In the genomic region with DNA sequence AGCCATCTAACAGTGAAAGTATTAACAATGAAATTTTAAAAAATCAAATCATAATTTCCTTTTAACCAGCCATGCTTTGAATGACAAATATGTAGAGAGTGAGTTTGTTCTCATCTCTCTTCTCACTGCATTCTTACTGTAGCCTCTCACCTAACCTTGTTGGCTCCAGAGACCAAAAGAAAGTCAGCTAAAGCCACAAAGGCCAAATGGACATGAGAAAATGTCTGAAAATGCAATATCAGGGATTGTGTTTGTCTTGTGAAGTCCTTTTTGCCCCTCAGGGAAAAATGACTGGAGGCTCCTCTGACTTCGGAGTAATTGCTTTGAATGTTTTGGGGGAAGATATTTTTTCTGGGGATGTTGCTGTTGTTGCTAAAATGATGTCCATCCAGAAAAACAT, we compare ENCODE assay signal across 28 cellular contexts.
"Had no signal": no experiment of that assay in that cellular context is flagged by ENCODE, and none has a peak within 500 bp of the region (broad histone marks: within the 10 kb centered on the region; RNA-seq: fewer than 3 reads in every experiment).

No MANE protein-coding gene starts in this region.

- H3K27ac Mint-ChIP-seq: activated CD4-positive, alpha-beta T cell treated with anti-CD3 and anti-CD28 coated beads, Interleukin-2, amount 10 ng/mL, durations not matched to agents 7 days and 5 days; activated CD8-positive, alpha-beta memory T cell treated with anti-CD3 and anti-CD28 coated beads, Interleukin-2, amount 10 ng/mL, durations not matched to agents 7 days and 5 days; activated CD8-positive, alpha-beta T cell treated with anti-CD3 and anti-CD28 coated beads for 36 hours; endodermal cell; memory B cell; stimulated activated naive B cell treated with anti-CD40 and anti-IgM and Interleukin-4, amounts not matched to agents 10 μg/mL and 1 μg/mL and 100 μg/mL, for 72 hours; T-helper 2 cell treated with Interferon-gamma antibody and Interleukin-4, amounts not matched to agents 5 μg/mL and 100 μg/mL, for 36 hours had no signal

- H3K36me3 ChIP-seq: breast epithelium, heart left ventricle, vagina had no signal

- H3K27me3 ChIP-seq: breast epithelium, esophagus squamous epithelium, heart left ventricle, testis, vagina had no signal

- H3K4me1 ChIP-seq: breast epithelium, esophagus squamous epithelium, heart left ventricle, testis, vagina had no signal

- ATAC-seq: activated CD8-positive, alpha-beta memory T cell treated with anti-CD3 and anti-CD28 coated beads, Interleukin-2, amount 10 ng/mL, durations not matched to agents 7 days and 5 days; activated CD8-positive, alpha-beta T cell treated with anti-CD3 and anti-CD28 coated beads for 36 hours; activated naive CD4-positive, alpha-beta T cell treated with anti-CD3 and anti-CD28 coated beads, Interleukin-2, amount 50 U/mL, for 72 hours; heart left ventricle; left colon; sciatic nerve; stimulated activated naive B cell treated with anti-CD40 and anti-IgM and Interleukin-4, amounts not matched to agents 10 μg/mL and 1 μg/mL and 100 μg/mL, for 72 hours had no signal

- H3K9me3 ChIP-seq: breast epithelium, esophagus squamous epithelium, heart left ventricle, testis, vagina had no signal

- H3K4me3 ChIP-seq: breast epithelium, coronary artery, esophagus squamous epithelium, heart left ventricle, smooth muscle cell, testis, vagina had no signal

- H3K4me2 ChIP-seq: smooth muscle cell had no signal

- H3K27ac ChIP-seq: breast epithelium, coronary artery, esophagus squamous epithelium, testis, vagina, WERI-Rb-1 had no signal

- H3K9me3 Mint-ChIP-seq: activated CD4-positive, alpha-beta T cell treated with anti-CD3 and anti-CD28 coated beads, Interleukin-2, amount 10 ng/mL, durations not matched to agents 7 days and 5 days; activated CD8-positive, alpha-beta T cell treated with anti-CD3 and anti-CD28 coated beads for 36 hours; activated naive CD4-positive, alpha-beta T cell treated with anti-CD3 and anti-CD28 coated beads, Interleukin-2, amount 50 U/mL, for 72 hours; central memory CD8-positive, alpha-beta T cell; endodermal cell; memory B cell; T-helper 2 cell treated with Interferon-gamma antibody and Interleukin-4, amounts not matched to agents 5 μg/mL and 100 μg/mL, for 36 hours had no signal

- H3K4me3 Mint-ChIP-seq: activated CD4-positive, alpha-beta T cell treated with anti-CD3 and anti-CD28 coated beads, Interleukin-2, amount 10 ng/mL, durations not matched to agents 7 days and 5 days; activated CD8-positive, alpha-beta memory T cell treated with anti-CD3 and anti-CD28 coated beads, Interleukin-2, amount 10 ng/mL, durations not matched to agents 7 days and 5 days; activated CD8-positive, alpha-beta T cell treated with anti-CD3 and anti-CD28 coated beads for 36 hours; central memory CD8-positive, alpha-beta T cell; endodermal cell; memory B cell; neural crest cell; stimulated activated naive B cell treated with anti-CD40 and anti-IgM and Interleukin-4, amounts not matched to agents 10 μg/mL and 1 μg/mL and 100 μg/mL, for 72 hours; T-helper 2 cell treated with Interferon-gamma antibody and Interleukin-4, amounts not matched to agents 5 μg/mL and 100 μg/mL, for 36 hours had no signal

- DNase-seq: activated CD4-positive, alpha-beta T cell treated with anti-CD3 and anti-CD28 coated beads, Interleukin-2, amount 10 ng/mL, durations not matched to agents 7 days and 5 days; activated CD4-positive, CD25-positive, alpha-beta regulatory T cell treated with anti-CD3 and anti-CD28 coated beads, Interleukin-2, amount 50 U/mL, for 72 hours; activated CD8-positive, alpha-beta memory T cell treated with anti-CD3 and anti-CD28 coated beads, Interleukin-2, amount 10 ng/mL, durations not matched to agents 7 days and 5 days; activated CD8-positive, alpha-beta T cell treated with anti-CD3 and anti-CD28 coated beads for 36 hours; activated gamma-delta T cell treated with Interleukin-2 at 50 U/mL for 16 hours; aorta; endodermal cell; esophagus squamous epithelium; heart left ventricle; left colon; occipital lobe; posterior cingulate gyrus; stimulated activated CD4-positive, alpha-beta T cell treated with anti-CD3 and anti-CD28 coated beads, Interleukin-2, amount 100 ng/mL, for 48 hours; stimulated activated CD8-positive, alpha-beta memory T cell treated with anti-CD3 and anti-CD28 coated beads, Interleukin-4, amount 100 ng/mL, for 48 hours; stimulated activated naive B cell treated with anti-CD40 and anti-IgM and Interleukin-4, amounts not matched to agents 10 μg/mL and 1 μg/mL and 100 μg/mL, for 72 hours; testis; trophoblast cell; WERI-Rb-1 had no signal

- H3K27me3 Mint-ChIP-seq: activated CD4-positive, alpha-beta T cell treated with anti-CD3 and anti-CD28 coated beads, Interleukin-2, amount 10 ng/mL, durations not matched to agents 7 days and 5 days; activated CD8-positive, alpha-beta memory T cell treated with anti-CD3 and anti-CD28 coated beads, Interleukin-2, amount 10 ng/mL, durations not matched to agents 7 days and 5 days; activated CD8-positive, alpha-beta T cell treated with anti-CD3 and anti-CD28 coated beads for 36 hours; central memory CD8-positive, alpha-beta T cell; memory B cell; stimulated activated naive B cell treated with anti-CD40 and anti-IgM and Interleukin-4, amounts not matched to agents 10 μg/mL and 1 μg/mL and 100 μg/mL, for 72 hours had no signal

- H3K36me3 Mint-ChIP-seq: activated CD8-positive, alpha-beta memory T cell treated with anti-CD3 and anti-CD28 coated beads, Interleukin-2, amount 10 ng/mL, durations not matched to agents 7 days and 5 days; activated naive CD4-positive, alpha-beta T cell treated with anti-CD3 and anti-CD28 coated beads, Interleukin-2, amount 50 U/mL, for 72 hours had no signal
